ENCODE assay signal across 16 cellular contexts in genomic region chr2:240958366-240959213, GRCh38. TPM values are rescaled to one million over a fixed set of nuclear protein-coding genes. Genes with fewer than 3 reads are reported as not detected.
DNase-seq lines count a peak whose midpoint lies in the region; ATAC-seq and TF ChIP-seq lines count a peak whose summit lies in the region.
"Had no signal": no experiment of that assay in that cellular context is flagged by ENCODE, and none has a peak within 500 bp of the region (broad histone marks: within the 10 kb centered on the region; RNA-seq: fewer than 3 reads in every experiment).

No MANE protein-coding gene starts in this region.

- H2AK5ac ChIP-seq in H9 (ENCODE audit: insufficient read length, low read length), result no peak overlapping the region

- no peak overlapping the region for H3K56ac ChIP-seq in H9 (ENCODE audit: insufficient read length, low read depth, low read length)

- no peak overlapping the region for H3T11ph ChIP-seq in H9 (ENCODE audit: low read length)

- H3K18ac ChIP-seq in H9 (ENCODE audit: insufficient read length, low read depth, low read length), result no peak overlapping the region

- H3K4me2 ChIP-seq in BLaER1 (peak overlapping the region; percentile 66), H9 (ENCODE audit: insufficient read depth, insufficient read length, low read length) (no peak overlapping the region)

- H2BK5ac ChIP-seq in H9 (ENCODE audit: insufficient read length, low read length), result no peak overlapping the region

- no peak overlapping the region for H3K4me3 Mint-ChIP-seq in H9
- no peak overlapping the region for H3K4me3 Mint-ChIP-seq in activated T-helper 2 cell treated with anti-CD3 and anti-CD28 coated beads, Interferon-gamma antibody, Interleukin-2, Interleukin-4, amounts not matched to agents 10 μg/mL and 5 μg/mL and 100 μg/mL, durations not matched to agents 14 hours and 24 hours and 36 hours (ENCODE audit: low read depth)

- no peaks in the 10 kb centered on the region for H3K36me3 ChIP-seq in BLaER1
- no peaks in the 10 kb centered on the region for H3K36me3 ChIP-seq in ovary
- H3K36me3 ChIP-seq: neutrophil had no signal

- no peak overlapping the region for H2BK120ac ChIP-seq in H9 (ENCODE audit: low read depth, low read length, poor library complexity, severe bottlenecking)

- H3K9ac ChIP-seq in BLaER1, result peak overlapping the region; percentile 50; the same call in 1 of the 2 replicates
- no peak overlapping the region for H3K9ac ChIP-seq in H9 (ENCODE audit: extremely low read depth, insufficient read length, low read length)

- H4K20me1 ChIP-seq in BLaER1, result no peaks in the 10 kb centered on the region
- no peaks in the 10 kb centered on the region for H4K20me1 ChIP-seq in H9 (ENCODE audit: control insufficient read depth, insufficient read depth, insufficient read length)

- no peak overlapping the region for H2BK15ac ChIP-seq in H9 (ENCODE audit: low read depth, low read length)

- no peak for TF ChIP-seq CTCF in H9 (conservative IDR thresholded peaks at IDR 0.05)
- no peak for TF ChIP-seq CTCF in ovary (IDR thresholded peaks at IDR 0.05)

- no peaks in the 10 kb centered on the region; the same call in none of the 2 replicates for H3K27me3 Mint-ChIP-seq in H9 (ENCODE audit: low read depth)
- no peaks in the 10 kb centered on the region for H3K27me3 Mint-ChIP-seq in activated T-helper 2 cell treated with anti-CD3 and anti-CD28 coated beads, Interferon-gamma antibody, Interleukin-2, Interleukin-4, amounts not matched to agents 10 μg/mL and 5 μg/mL and 100 μg/mL, durations not matched to agents 14 hours and 24 hours and 36 hours (ENCODE audit: low read depth)

- H3K14ac ChIP-seq in H9 (ENCODE audit: insufficient read depth, low read length), result no peak overlapping the region

- no peak overlapping the region for H3K4ac ChIP-seq in H9 (ENCODE audit: low read depth, low read length)

- H2AFZ ChIP-seq in H9 (ENCODE audit: low read length), result no peak overlapping the region

- no peak overlapping the region for H4K91ac ChIP-seq in H9 (ENCODE audit: insufficient read length, low read depth, low read length)

- no peak overlapping the region for H4K5ac ChIP-seq in H9 (ENCODE audit: insufficient read length, low read depth, low read length)

- H3K4me1 Mint-ChIP-seq in H9, result peaks cover 13 to 17% of the 10 kb centered on the region in 2 experiments
- no peaks in the 10 kb centered on the region for H3K4me1 Mint-ChIP-seq in activated T-helper 2 cell treated with anti-CD3 and anti-CD28 coated beads, Interferon-gamma antibody, Interleukin-2, Interleukin-4, amounts not matched to agents 10 μg/mL and 5 μg/mL and 100 μg/mL, durations not matched to agents 14 hours and 24 hours and 36 hours (ENCODE audit: low read depth)

- H3K9me3 ChIP-seq in BLaER1, result no peaks in the 10 kb centered on the region
- H3K9me3 ChIP-seq in H9 (ENCODE audit: control insufficient read depth, low read depth, low read length), result no peaks in the 10 kb centered on the region
- no peaks in the 10 kb centered on the region for H3K9me3 ChIP-seq in right cardiac atrium (ENCODE audit: control insufficient read depth, low read length)
- H3K9me3 ChIP-seq in ovary, result no peaks in the 10 kb centered on the region
- H3K9me3 ChIP-seq: neutrophil had no signal

- no peak overlapping the region for H3K27ac Mint-ChIP-seq in H9
- H3K27ac Mint-ChIP-seq in activated T-helper 2 cell treated with anti-CD3 and anti-CD28 coated beads, Interferon-gamma antibody, Interleukin-2, Interleukin-4, amounts not matched to agents 10 μg/mL and 5 μg/mL and 100 μg/mL, durations not matched to agents 14 hours and 24 hours and 36 hours, result no peak overlapping the region

- DNase-seq in H9 (peak; percentile 18), right cardiac atrium (peak in 2 of 3 donors; percentile 10 to 56), ovary (peak in 3 of 5 donors; percentile 35 to 49 (median 46)), EL (no peak), foreskin melanocyte (no peak)
- no peak for DNase-seq in activated T-helper 2 cell treated with anti-CD3 and anti-CD28 coated beads, Interferon-gamma antibody, Interleukin-2, Interleukin-4, amounts not matched to agents 10 μg/mL and 5 μg/mL and 100 μg/mL, durations not matched to agents 14 hours and 24 hours and 36 hours (ENCODE audit: low spot score)
- DNase-seq: DMS53; NCI-H1930; PC-3; stimulated activated CD4-positive, alpha-beta T cell treated with anti-CD3 and anti-CD28 coated beads, Interleukin-4, amount 100 ng/mL, for 1 hour had no signal

- WGBS in H9 (ENCODE audit: extremely low coverage, insufficient read length, low lambda C conversion rate), result no CpG with 5 or more reads among the region's 19 CpGs
- WGBS in right cardiac atrium, result 95% methylated on average over 19 of the region's 19 CpGs
- 96 to 98% (median 98%) methylated on average over 16 to 19 of the region's 19 CpGs for WGBS in ovary, 3 donors

- H3K79me1 ChIP-seq in H9 (ENCODE audit: insufficient read depth, low read depth, low read length, poor library complexity, severe bottlenecking), result no peaks in the 10 kb centered on the region

- no peaks in the 10 kb centered on the region for H3K79me2 ChIP-seq in H9 (ENCODE audit: insufficient read depth, low read length)

- no peak for TF ChIP-seq POLR2A in ovary (IDR thresholded peaks at IDR 0.05)

- no peak for TF ChIP-seq EP300 in ovary (IDR thresholded peaks at IDR 0.05)

- intact Hi-C loops in right cardiac atrium (cut with DNase I) (no loop called here), ovary (cut with DNase I) (loop anchor here in 2 of 4 donors (1.0 to 5.0 kb wide), 2 partner anchors 31 to 41 kb away; no protein-coding TSS in a partner anchor)
- intact Hi-C loops in activated T-helper 2 cell treated with anti-CD3 and anti-CD28 coated beads, Interferon-gamma antibody, Interleukin-2, Interleukin-4, amounts not matched to agents 10 μg/mL and 5 μg/mL and 100 μg/mL, durations not matched to agents 14 hours and 24 hours and 36 hours (cut with micrococcal nuclease), result no loop called here

- H3K27ac ChIP-seq in BLaER1 (peak overlapping the region; percentile 64), H9 (ENCODE audit: insufficient read length, low read depth, low read length) (no peak overlapping the region), right cardiac atrium (ENCODE audit: low read length) (peak overlapping the region; percentile 44), ovary (no peak overlapping the region)
- H3K27ac ChIP-seq: neutrophil had no signal

- no peak overlapping the region for H2BK20ac ChIP-seq in H9 (ENCODE audit: low read depth, low read length, poor library complexity, severe bottlenecking)

- no peaks in the 10 kb centered on the region for H3K36me3 Mint-ChIP-seq in H9 (ENCODE audit: insufficient read depth in 1 of 3, low read depth in 3 of 3)
- no peaks in the 10 kb centered on the region for H3K36me3 Mint-ChIP-seq in activated T-helper 2 cell treated with anti-CD3 and anti-CD28 coated beads, Interferon-gamma antibody, Interleukin-2, Interleukin-4, amounts not matched to agents 10 μg/mL and 5 μg/mL and 100 μg/mL, durations not matched to agents 14 hours and 24 hours and 36 hours (ENCODE audit: low read depth)

- no peaks in the 10 kb centered on the region for H3K23me2 ChIP-seq in H9 (ENCODE audit: insufficient read length, low read depth, low read length, poor library complexity, severe bottlenecking)

- no peak overlapping the region for H3K23ac ChIP-seq in H9 (ENCODE audit: insufficient read length, low read depth, low read length)

- H3K4me3 ChIP-seq in BLaER1 (no peak overlapping the region), right cardiac atrium (ENCODE audit: low read length) (no peak overlapping the region), ovary (no peak overlapping the region)

- no peaks in the 10 kb centered on the region for H3K9me3 Mint-ChIP-seq in H9
- no peaks in the 10 kb centered on the region for H3K9me3 Mint-ChIP-seq in activated T-helper 2 cell treated with anti-CD3 and anti-CD28 coated beads, Interferon-gamma antibody, Interleukin-2, Interleukin-4, amounts not matched to agents 10 μg/mL and 5 μg/mL and 100 μg/mL, durations not matched to agents 14 hours and 24 hours and 36 hours

- H3K4me1 ChIP-seq in BLaER1 (peaks cover 85% of the 10 kb centered on the region), H9 (ENCODE audit: insufficient read depth, low read length) (no peaks in the 10 kb centered on the region; the same call in 1 of the 2 replicates), right cardiac atrium (ENCODE audit: control insufficient read depth, insufficient read depth, low read length) (peaks cover 5% of the 10 kb centered on the region), ovary (ENCODE audit: insufficient read depth) (peaks cover 33% of the 10 kb centered on the region)

- H3K27me3 ChIP-seq in BLaER1 (0 out of 2 replicates have a peak, but pooled peaks cover 2% of the 10 kb centered on the region), H9 (ENCODE audit: insufficient read depth, low read length) (no peaks in the 10 kb centered on the region), right cardiac atrium (ENCODE audit: control insufficient read depth, insufficient read depth) (no peaks in the 10 kb centered on the region), ovary (no peaks in the 10 kb centered on the region)
- H3K27me3 ChIP-seq: neutrophil had no signal

- H2BK12ac ChIP-seq in H9 (ENCODE audit: insufficient read length, low read depth, low read length), result no peak overlapping the region

- no peak for ATAC-seq in right cardiac atrium
- no peak for ATAC-seq in HG03565 (IDR thresholded peaks at IDR 0.05; ENCODE audit: unreplicated experiment)
- ATAC-seq: PC-3 had no signal

- H4K8ac ChIP-seq in H9 (replicated peaks; ENCODE audit: insufficient read length, low read depth, low read length), result no peak overlapping the region

RNA-seq across cellular contexts. Expression of gene SNED1, which starts 39.8 kb away (rescaled TPM):
- total RNA-seq in H9 (2021) (1.8 and 2.5 TPM in 2 replicates), right cardiac atrium (10 to 100 TPM; 13.8 to 19.2 (median 16.8) TPM), ovary (10 to 100 TPM; 32.7 to 69.5 (median 50.3) TPM)
- polyA plus RNA-seq in right cardiac atrium (6.7 TPM), ovary (10 to 100 TPM; 16.7 to 29.5 TPM)
- total RNA-seq in activated T-helper 2 cell treated with anti-CD3 and anti-CD28 coated beads, Interferon-gamma antibody, Interleukin-2, Interleukin-4, amounts not matched to agents 10 μg/mL and 5 μg/mL and 100 μg/mL, durations not matched to agents 14 hours and 24 hours and 36 hours, result 1.5 and 1.7 TPM in 2 replicates

RNA-seq across cellular contexts. Expression of gene CROCC2, which starts 52.5 kb away (rescaled TPM):
- total RNA-seq in H9 (2021), result not detected in 2 replicates
- under 1 TPM in 1 of 4 donors, not detected in 3; 0.03 TPM for total RNA-seq in right cardiac atrium
- not detected for polyA plus RNA-seq in right cardiac atrium
- total RNA-seq in ovary, result 1 to 10 TPM in 5 of 7 donors, under 1 TPM in 2; 0.15 to 6.1 (median 1.6) TPM
- under 1 TPM in 1 of 2 donors, not detected in 1; 0.18 TPM for polyA plus RNA-seq in ovary
- not detected in 2 replicates for total RNA-seq in activated T-helper 2 cell treated with anti-CD3 and anti-CD28 coated beads, Interferon-gamma antibody, Interleukin-2, Interleukin-4, amounts not matched to agents 10 μg/mL and 5 μg/mL and 100 μg/mL, durations not matched to agents 14 hours and 24 hours and 36 hours
- total RNA-seq: cerebellum, endothelial cell of umbilical vein, frontal cortex, PC-3 had no signal
- polyA plus RNA-seq: endothelial cell of umbilical vein had no signal

Comparison
In these comparisons a context has a peak if more than half of its experiments do, and no peak if none do; other contexts are left out.
1. H3K27ac ChIP-seq: peak in BLaER1 (single experiment) and right cardiac atrium (single experiment); none in H9 (single experiment) and ovary (0 of 2).
2. DNase-seq: peak in H9 (single experiment), right cardiac atrium (2 of 3) and ovary (3 of 5); none in EL (single experiment), activated T-helper 2 cell treated with anti-CD3 and anti-CD28 coated beads, Interferon-gamma antibody, Interleukin-2, Interleukin-4, amounts not matched to agents 10 μg/mL and 5 μg/mL and 100 μg/mL, durations not matched to agents 14 hours and 24 hours and 36 hours (single experiment) and foreskin melanocyte (single experiment).